ENCODE assay signal across 11 cellular contexts in genomic region chr14:104206281-104206904, GRCh38.
DNase-seq lines count a peak whose midpoint lies in the region; ATAC-seq and TF ChIP-seq lines count a peak whose summit lies in the region.
"Had no signal": no experiment of that assay in that cellular context is flagged by ENCODE, and none has a peak within 500 bp of the region (broad histone marks: within the 10 kb centered on the region; RNA-seq: fewer than 3 reads in every experiment).

No MANE protein-coding gene starts in this region.

- ATAC-seq in GM18909 (IDR thresholded peaks at IDR 0.05; ENCODE audit: poor library complexity, unreplicated experiment) = no peak

- no peaks in the 10 kb centered on the region for H3K36me3 Mint-ChIP-seq in progenitor cell of endocrine pancreas (ENCODE audit: insufficient read depth)
- H3K36me3 Mint-ChIP-seq: naive thymus-derived CD4-positive, alpha-beta T cell had no signal

- H3K27me3 Mint-ChIP-seq in progenitor cell of endocrine pancreas = peaks cover 5% of the 10 kb centered on the region

- DNase-seq in NCI-H526 (lab: John Stamatoyannopoulos, UW) (peak; percentile 33 to 87), globus pallidus (ENCODE audit: low spot score) (peak; percentile 20), progenitor cell of endocrine pancreas (ENCODE audit: low spot score, unreplicated experiment) (peak; percentile 27), EL (no peak)
- DNase-seq in stimulated activated CD4-positive, alpha-beta T cell treated with anti-CD3 and anti-CD28 coated beads, Interleukin-4, amount 100 ng/mL, for 24 hours = no peak
- DNase-seq: Calu3; MM.1S; naive thymus-derived CD4-positive, alpha-beta T cell; T1000 had no signal

- no peak for TF ChIP-seq EP300 in Ishikawa (IDR thresholded peaks at IDR 0.05; ENCODE audit: borderline replicate concordance)

- TF ChIP-seq CTCF in progenitor cell of endocrine pancreas (IDR thresholded peaks at IDR 0.05; ENCODE audit: unreplicated experiment) = no peak

- H3K4me3 Mint-ChIP-seq in progenitor cell of endocrine pancreas (ENCODE audit: low read depth) = no peak overlapping the region
- H3K4me3 Mint-ChIP-seq: naive thymus-derived CD4-positive, alpha-beta T cell had no signal

- peaks cover 2% of the 10 kb centered on the region for H3K4me1 Mint-ChIP-seq in progenitor cell of endocrine pancreas (ENCODE audit: low read depth)
- H3K4me1 Mint-ChIP-seq: naive thymus-derived CD4-positive, alpha-beta T cell had no signal

- H3K9me3 Mint-ChIP-seq in progenitor cell of endocrine pancreas (ENCODE audit: low read depth) = no peaks in the 10 kb centered on the region

- no peak for TF ChIP-seq RAD21 in Ishikawa (IDR thresholded peaks at IDR 0.05; ENCODE audit: low read depth)

- H3K27ac Mint-ChIP-seq in progenitor cell of endocrine pancreas = no peak overlapping the region

TF ChIP-seq in Ishikawa, 13 proteins besides CTCF, POLR2A, EP300 and RAD21:
- TF ChIP-seq YY1 (IDR thresholded peaks at IDR 0.05; ENCODE audit: low read depth) (no peak), USF1 (IDR thresholded peaks at IDR 0.05) (peak; percentile 70), FOXM1 (IDR thresholded peaks at IDR 0.05; ENCODE audit: borderline replicate concordance, low read depth) (no peak), MAX (IDR thresholded peaks at IDR 0.05) (no peak), TEAD4 (IDR thresholded peaks at IDR 0.05) (no peak)

Comparison
In these comparisons a context has a peak if more than half of its experiments do, and no peak if none do; other contexts are left out.
1. DNase-seq: peak in NCI-H526 (2 of 2), globus pallidus (single experiment) and progenitor cell of endocrine pancreas (single experiment); none in EL (single experiment) and stimulated activated CD4-positive, alpha-beta T cell treated with anti-CD3 and anti-CD28 coated beads, Interleukin-4, amount 100 ng/mL, for 24 hours (single experiment).